Comparison of ENCODE assay signal across 22 cellular contexts in the genomic region with DNA sequence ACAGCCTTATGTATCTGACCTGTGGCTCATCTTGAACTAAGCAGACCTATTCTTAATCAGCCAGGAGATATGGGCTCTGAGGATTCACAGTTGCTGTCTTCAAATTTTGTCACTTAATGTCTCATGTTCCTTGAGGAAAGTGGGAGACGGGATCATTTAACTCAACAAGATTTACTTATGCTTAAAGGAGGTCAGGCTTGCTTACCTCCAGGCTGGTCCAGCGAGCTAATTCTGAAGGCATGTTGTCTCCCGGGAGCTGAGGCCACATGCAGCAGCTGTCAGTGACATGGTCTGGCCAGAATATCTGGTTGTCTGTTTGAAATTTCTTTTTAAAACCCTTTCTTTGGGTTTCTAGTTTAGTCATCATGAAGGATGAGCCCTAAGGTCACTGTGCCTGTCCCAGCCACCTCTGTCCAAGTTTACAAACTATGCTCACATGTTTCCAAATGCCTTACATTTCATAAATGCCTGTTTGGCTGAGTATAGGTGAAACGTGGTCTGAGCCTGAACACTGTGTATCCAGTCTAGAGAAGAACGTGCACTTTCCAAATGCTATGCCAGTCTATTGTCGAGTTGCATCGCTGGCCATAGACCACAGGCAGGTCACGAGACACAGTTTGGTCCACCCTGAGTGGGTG. TPM values are rescaled to one million over a fixed set of nuclear protein-coding genes. Genes with fewer than 3 reads are reported as not detected.
DNase-seq lines count a peak whose midpoint lies in the region; ATAC-seq and TF ChIP-seq lines count a peak whose summit lies in the region.
"Had no signal": no experiment of that assay in that cellular context is flagged by ENCODE, and none has a peak within 500 bp of the region (broad histone marks: within the 10 kb centered on the region; RNA-seq: fewer than 3 reads in every experiment).

No MANE protein-coding gene starts in this region.

- DNase-seq in AG08395 (ENCODE audit: low spot score) (peak; percentile 21), SJCRH30 (peak; percentile 42 to 45), fibroblast of gingiva (ENCODE audit: low read depth) (peak; percentile 36), mesothelial cell of epicardium (ENCODE audit: low spot score in 2 of 2, unreplicated experiment in 2 of 2) (no peak), GF-D8 (lab: John Stamatoyannopoulos, UW) (no peak), ecto neural progenitor cell (ENCODE audit: low spot score) (no peak), NCI-H2196 treated with DMSO at 0.1 percent for 48 hours (lab: John Stamatoyannopoulos, UW; ENCODE audit: unreplicated experiment) (no peak)
- DNase-seq: CD4-positive, alpha-beta memory T cell; colonic mucosa; DND-41; hippocampal formation; RPMI8226; stimulated activated CD4-positive, alpha-beta T cell treated with anti-CD3 and anti-CD28 coated beads, Interleukin-12 subunit alpha, Interleukin-12 subunit beta, amount 100 ng/mL, for 4 hours; stimulated activated naive CD4-positive, alpha-beta T cell had no signal

- 0 out of 2 replicates have a peak, but pooled peaks cover 4% of the 10 kb centered on the region for H3K9me3 ChIP-seq in SJCRH30 (replicated peaks)
- H3K9me3 ChIP-seq: colonic mucosa had no signal

- H3K27me3 Mint-ChIP-seq in mesothelial cell of epicardium (ENCODE audit: low read depth): no peaks in the 10 kb centered on the region
- H3K27me3 Mint-ChIP-seq: activated T-helper 17 cell treated with anti-CD3 and anti-CD28 coated beads, Interleukin-2, amount 50 U/mL, for 72 hours; CD4-positive, alpha-beta memory T cell had no signal

- H3K4me3 Mint-ChIP-seq in mesothelial cell of epicardium: no peak overlapping the region
- H3K4me3 Mint-ChIP-seq: activated T-helper 17 cell treated with anti-CD3 and anti-CD28 coated beads, Interleukin-2, amount 50 U/mL, for 72 hours; CD4-positive, alpha-beta memory T cell had no signal

- no peaks in the 10 kb centered on the region for H3K9me3 Mint-ChIP-seq in mesothelial cell of epicardium
- H3K9me3 Mint-ChIP-seq: activated T-helper 17 cell treated with anti-CD3 and anti-CD28 coated beads, Interleukin-2, amount 50 U/mL, for 72 hours had no signal

- TF ChIP-seq CTCF in mesothelial cell of epicardium (IDR thresholded peaks at IDR 0.05; ENCODE audit: unreplicated experiment): no peak

- no peak for ATAC-seq in GM18868 (IDR thresholded peaks at IDR 0.05; ENCODE audit: unreplicated experiment)
- ATAC-seq: activated T-helper 17 cell treated with anti-CD3 and anti-CD28 coated beads, Interleukin-2, amount 50 U/mL, for 72 hours had no signal

- H3K36me3 ChIP-seq in SJCRH30: no peaks in the 10 kb centered on the region
- H3K36me3 ChIP-seq: colonic mucosa had no signal

- peaks cover 36% of the 10 kb centered on the region for H3K4me1 ChIP-seq in SJCRH30
- H3K4me1 ChIP-seq: colonic mucosa, parathyroid adenoma had no signal

- peak overlapping the region; percentile 23; the same call in 1 of the 2 replicates for H3K27ac ChIP-seq in SJCRH30
- H3K27ac ChIP-seq: colonic mucosa, epithelial cell of prostate, parathyroid adenoma had no signal

- H3K4me3 ChIP-seq in SJCRH30: no peak overlapping the region
- H3K4me3 ChIP-seq: colonic mucosa had no signal

- peaks cover 33% of the 10 kb centered on the region for H3K4me1 Mint-ChIP-seq in mesothelial cell of epicardium
- H3K4me1 Mint-ChIP-seq: activated T-helper 17 cell treated with anti-CD3 and anti-CD28 coated beads, Interleukin-2, amount 50 U/mL, for 72 hours; CD4-positive, alpha-beta memory T cell had no signal

- H3K36me3 Mint-ChIP-seq in mesothelial cell of epicardium: no peaks in the 10 kb centered on the region
- H3K36me3 Mint-ChIP-seq: CD4-positive, alpha-beta memory T cell had no signal

- peak overlapping the region; percentile 89 for H3K27ac Mint-ChIP-seq in mesothelial cell of epicardium
- H3K27ac Mint-ChIP-seq: activated T-helper 17 cell treated with anti-CD3 and anti-CD28 coated beads, Interleukin-2, amount 50 U/mL, for 72 hours; CD4-positive, alpha-beta memory T cell had no signal

- no peaks in the 10 kb centered on the region for H3K27me3 ChIP-seq in SJCRH30
- H3K27me3 ChIP-seq: colonic mucosa had no signal

RNA-seq across cellular contexts. Expression of a gene that starts 26.8 kb away (rescaled TPM):
- total RNA-seq in SJCRH30 (2014; rRNA removed; shearing (Covaris generic)): 0.38 and 0.56 TPM in 2 replicates
- not detected in 3 replicates for total RNA-seq in mesothelial cell of epicardium
- total RNA-seq: A673; activated CD8-positive, alpha-beta memory T cell treated with anti-CD3 and anti-CD28 coated beads for 36 hours; activated T-helper 17 cell treated with anti-CD3 and anti-CD28 coated beads, Interleukin-2, amount 50 U/mL, for 72 hours; CD4-positive, alpha-beta memory T cell; colonic mucosa; T-helper 1 cell treated with Interleukin-12 subunit alpha and Interleukin-12 subunit beta and Interleukin-4 antibody, amounts not matched to agents 30 ng/mL and 1 ng/mL, for 36 hours; ureter had no signal

Comparison
In these comparisons a context has a peak if more than half of its experiments do, and no peak if none do; other contexts are left out.
1. DNase-seq: peak in AG08395 (single experiment), SJCRH30 (2 of 2) and fibroblast of gingiva (single experiment); none in mesothelial cell of epicardium (0 of 2), GF-D8 (single experiment), ecto neural progenitor cell (single experiment) and NCI-H2196 treated with DMSO at 0.1 percent for 48 hours (single experiment).